ENCODE assay signal across 32 cellular contexts in the genomic region with DNA sequence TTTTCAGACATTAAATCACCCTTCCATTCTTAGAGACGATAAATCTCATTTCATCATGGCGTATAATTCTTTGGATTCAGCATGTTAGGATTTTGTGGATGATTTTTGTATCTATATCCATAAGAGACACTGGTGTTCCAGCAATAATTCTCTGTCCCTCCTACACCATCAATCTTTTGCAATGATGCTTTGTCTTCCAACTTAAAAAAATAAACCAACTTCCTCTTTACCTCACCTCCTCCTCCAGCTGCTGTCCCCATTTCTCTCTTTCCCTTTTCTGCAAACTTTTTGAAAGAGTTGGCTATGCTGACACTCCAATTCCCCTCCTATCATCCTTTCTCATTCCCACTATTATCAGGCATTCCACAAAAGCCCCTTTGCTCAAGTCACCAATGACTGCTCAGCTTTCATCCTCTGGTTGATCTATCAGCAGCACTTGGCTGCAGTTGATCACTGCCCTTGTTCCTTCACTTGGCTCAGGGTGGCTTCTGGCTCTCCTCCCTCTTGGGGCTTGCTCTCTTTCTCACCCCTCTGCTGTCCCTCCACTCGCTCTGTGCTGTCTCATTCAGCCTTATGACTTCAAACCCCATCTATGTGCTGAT.
DNase-seq lines count a peak whose midpoint lies in the region; ATAC-seq, FAIRE-seq and TF ChIP-seq lines count a peak whose summit lies in the region.
"Had no signal": no experiment of that assay in that cellular context is flagged by ENCODE, and none has a peak within 500 bp of the region (broad histone marks: within the 10 kb centered on the region; RNA-seq: fewer than 3 reads in every experiment).

No MANE protein-coding gene starts in this region.

- ATAC-seq in natural killer cell = no peak
- no peak for ATAC-seq in natural killer cell treated with Interleukin-12 subunit alpha and Interleukin-12 subunit beta and Interleukin-15 and Interleukin-18, amount 100 ng/mL, for 72 hours
- no peak for ATAC-seq in K562
- ATAC-seq: body of pancreas; gastrocnemius medialis; naive thymus-derived CD4-positive, alpha-beta T cell; sciatic nerve had no signal

- no peaks in the 10 kb centered on the region for H3K9me1 ChIP-seq in K562 (ENCODE audit: control insufficient read depth, insufficient read depth, low read length)

- H3K4me3 Mint-ChIP-seq in natural killer cell = no peak overlapping the region
- H3K4me3 Mint-ChIP-seq in natural killer cell treated with Interleukin-12 subunit alpha and Interleukin-12 subunit beta and Interleukin-15 and Interleukin-18, amount 100 ng/mL, for 72 hours = no peak overlapping the region
- no peak overlapping the region for H3K4me3 Mint-ChIP-seq in activated CD4-positive, alpha-beta T cell treated with anti-CD3 and anti-CD28 coated beads, Interleukin-2, amount 10 ng/mL, durations not matched to agents 7 days and 5 days
- H3K4me3 Mint-ChIP-seq: activated B cell treated with CpG ODN at 0.5 μM for 24 hours; activated T-helper 1 cell treated with anti-CD3 and anti-CD28 coated beads, Interleukin-12 subunit alpha, Interleukin-12 subunit beta, Interleukin-2, Interleukin-4 antibody, amounts not matched to agents 30 ng/mL and 10 ng/mL and 1 ng/mL, durations not matched to agents 14 hours and 24 hours and 36 hours; mesothelial cell of epicardium; naive thymus-derived CD4-positive, alpha-beta T cell had no signal

- no peak overlapping the region; the same call in 1 of the 2 replicates for H3K4me2 ChIP-seq in K562 (ENCODE audit: insufficient read depth, low read length)

- no peak overlapping the region for H3K27ac Mint-ChIP-seq in natural killer cell
- H3K27ac Mint-ChIP-seq in natural killer cell treated with Interleukin-12 subunit alpha and Interleukin-12 subunit beta and Interleukin-15 and Interleukin-18, amount 100 ng/mL, for 72 hours = no peak overlapping the region
- H3K27ac Mint-ChIP-seq in activated CD4-positive, alpha-beta T cell treated with anti-CD3 and anti-CD28 coated beads, Interleukin-2, amount 10 ng/mL, durations not matched to agents 7 days and 5 days = no peak overlapping the region
- H3K27ac Mint-ChIP-seq: activated B cell treated with CpG ODN at 0.5 μM for 24 hours; activated T-helper 1 cell treated with anti-CD3 and anti-CD28 coated beads, Interleukin-12 subunit alpha, Interleukin-12 subunit beta, Interleukin-2, Interleukin-4 antibody, amounts not matched to agents 30 ng/mL and 10 ng/mL and 1 ng/mL, durations not matched to agents 14 hours and 24 hours and 36 hours; mesothelial cell of epicardium; naive thymus-derived CD4-positive, alpha-beta T cell had no signal

- no peak overlapping the region; a peak in 2 of 4 replicates for H3K9ac ChIP-seq in K562 (ENCODE audit: insufficient read depth in 1 of 2, low read depth in 2 of 2, low read length in 2 of 2)

- in situ Hi-C loops in K562 (cut with MboI) = no loop called here

- peaks cover 4% of the 10 kb centered on the region for H3K9me3 ChIP-seq in K562 (replicated peaks; ENCODE audit: control insufficient read depth, insufficient read depth, low read depth, low read length)
- H3K9me3 ChIP-seq: body of pancreas, gastrocnemius medialis, Peyer's patch, prostate gland, stomach had no signal

- H3K4me3 ChIP-seq in NB4 (ENCODE audit: low read depth, low read length) (no peak overlapping the region), K562 (no peak overlapping the region)
- H3K4me3 ChIP-seq: body of pancreas, gastrocnemius medialis, Peyer's patch, prostate gland, stomach had no signal

- no peaks in the 10 kb centered on the region for H3K4me1 Mint-ChIP-seq in natural killer cell
- H3K4me1 Mint-ChIP-seq in natural killer cell treated with Interleukin-12 subunit alpha and Interleukin-12 subunit beta and Interleukin-15 and Interleukin-18, amount 100 ng/mL, for 72 hours (ENCODE audit: low read depth in 2 of 2) = no peaks in the 10 kb centered on the region
- no peaks in the 10 kb centered on the region for H3K4me1 Mint-ChIP-seq in activated CD4-positive, alpha-beta T cell treated with anti-CD3 and anti-CD28 coated beads, Interleukin-2, amount 10 ng/mL, durations not matched to agents 7 days and 5 days
- H3K4me1 Mint-ChIP-seq: activated B cell treated with CpG ODN at 0.5 μM for 24 hours had no signal

- H3K36me3 ChIP-seq in K562 (ENCODE audit: control insufficient read depth, insufficient read depth, low read length) = peaks cover 36% of the 10 kb centered on the region
- H3K36me3 ChIP-seq: gastrocnemius medialis, Peyer's patch, prostate gland, stomach had no signal

- no peak for TF ChIP-seq EP300 in K562 (IDR thresholded peaks at IDR 0.05; ENCODE audit: low read length)

- no peaks in the 10 kb centered on the region for H3K9me3 Mint-ChIP-seq in natural killer cell
- no peaks in the 10 kb centered on the region for H3K9me3 Mint-ChIP-seq in natural killer cell treated with Interleukin-12 subunit alpha and Interleukin-12 subunit beta and Interleukin-15 and Interleukin-18, amount 100 ng/mL, for 72 hours
- no peaks in the 10 kb centered on the region for H3K9me3 Mint-ChIP-seq in activated CD4-positive, alpha-beta T cell treated with anti-CD3 and anti-CD28 coated beads, Interleukin-2, amount 10 ng/mL, durations not matched to agents 7 days and 5 days
- H3K9me3 Mint-ChIP-seq: activated B cell treated with CpG ODN at 0.5 μM for 24 hours; activated T-helper 1 cell treated with anti-CD3 and anti-CD28 coated beads, Interleukin-12 subunit alpha, Interleukin-12 subunit beta, Interleukin-2, Interleukin-4 antibody, amounts not matched to agents 30 ng/mL and 10 ng/mL and 1 ng/mL, durations not matched to agents 14 hours and 24 hours and 36 hours; naive thymus-derived CD4-positive, alpha-beta T cell had no signal

- peaks cover 57% of the 10 kb centered on the region for H3K79me2 ChIP-seq in K562 (ENCODE audit: control insufficient read depth, insufficient read depth, low read length)

- no peaks in the 10 kb centered on the region for H3K27me3 ChIP-seq in K562 (ENCODE audit: control insufficient read depth in 2 of 2, insufficient read depth in 2 of 2, low read length in 2 of 2)
- H3K27me3 ChIP-seq: body of pancreas, gastrocnemius medialis, Peyer's patch had no signal

- CTCF ChIA-PET in K562 (lab: Yijun Ruan, JAX; ENCODE audit: low intra/inter-chr PET ratio) = no interaction called here
- CTCF ChIA-PET in activated CD4-positive, alpha-beta T cell treated with anti-CD3 and anti-CD28 coated beads, Interleukin-2, amount 10 ng/mL, durations not matched to agents 7 days and 5 days (lab: Charles Lee) = no interaction called here

- H4K20me1 ChIP-seq in K562 (replicated peaks; ENCODE audit: control insufficient read depth, insufficient read depth, low read length) = no peaks in the 10 kb centered on the region

- intact Hi-C loops in natural killer cell (cut with micrococcal nuclease) = no loop called here
- intact Hi-C loops in K562 (cut with micrococcal nuclease) = loop anchor here (5.0 kb wide), 1 partner anchor 43 kb away; no protein-coding TSS in a partner anchor

- no TSS peak for BruUV-seq in K562 (replicated peaks; lab: Mats Ljungman, UMichigan)

- 0 out of 2 replicates have a peak overlapping the region, but pooled peaks have one; percentile 12 for H2AFZ ChIP-seq in K562 (ENCODE audit: low read depth, low read length)

- peak overlapping the region; percentile 40 for H3K27ac ChIP-seq in K562 (ENCODE audit: extremely low read depth, low read depth, low read length)
- H3K27ac ChIP-seq: body of pancreas, gastrocnemius medialis, Peyer's patch, prostate gland, stomach had no signal

- TF ChIP-seq CTCF in natural killer cell (IDR thresholded peaks at IDR 0.05) (no peak), NB4 (IDR thresholded peaks at IDR 0.05; ENCODE audit: low read depth, low read length) (no peak), K562 (IDR thresholded peaks at IDR 0.05 in 2 of 3, conservative IDR thresholded peaks at IDR 0.05 in 1 of 3; ENCODE audit: insufficient read depth in 2 of 3, low read depth in 1 of 3, low read length in 3 of 3) (no peak)

- no peak for TF ChIP-seq POLR2A in NB4 (IDR thresholded peaks at IDR 0.05; ENCODE audit: extremely low read depth, insufficient read length)
- no peak for TF ChIP-seq POLR2A in K562 (conservative IDR thresholded peaks at IDR 0.05)

- POLR2A ChIA-PET in K562 (lab: Yijun Ruan, JAX) = interaction anchor here (0.7 to 1.5 kb wide), 4 partner anchors 8 to 20 kb away, joined by 3 read pairs; no protein-coding TSS in a partner anchor
- POLR2A ChIA-PET in activated CD4-positive, alpha-beta T cell treated with anti-CD3 and anti-CD28 coated beads, Interleukin-2, amount 10 ng/mL, durations not matched to agents 7 days and 5 days (lab: Charles Lee) = no interaction called here

- H3K36me3 Mint-ChIP-seq in natural killer cell = no peaks in the 10 kb centered on the region
- no peaks in the 10 kb centered on the region for H3K36me3 Mint-ChIP-seq in natural killer cell treated with Interleukin-12 subunit alpha and Interleukin-12 subunit beta and Interleukin-15 and Interleukin-18, amount 100 ng/mL, for 72 hours
- H3K36me3 Mint-ChIP-seq in activated CD4-positive, alpha-beta T cell treated with anti-CD3 and anti-CD28 coated beads, Interleukin-2, amount 10 ng/mL, durations not matched to agents 7 days and 5 days (ENCODE audit: low read depth) = no peaks in the 10 kb centered on the region
- H3K36me3 Mint-ChIP-seq: mesothelial cell of epicardium; naive thymus-derived CD4-positive, alpha-beta T cell had no signal

- peaks cover 71 to 84% of the 10 kb centered on the region in 2 experiments for H3K4me1 ChIP-seq in K562 (replicated peaks in 1 of 2; ENCODE audit: control insufficient read depth in 2 of 2, insufficient read depth in 2 of 2, low read length in 2 of 2)
- H3K4me1 ChIP-seq: body of pancreas, gastrocnemius medialis, Peyer's patch, prostate gland, stomach had no signal

- DNase-seq in natural killer cell (peak; percentile 1), NB4 (ENCODE audit: low read depth) (peak; percentile 40), K562 (ENCODE audit: extremely low read depth in 1 of 4, low spot score in 3 of 4) (no peak), dedifferentiated amniotic fluid mesenchymal stem cell (ENCODE audit: extremely low spot score) (no peak), NCI-H69 (lab: John Stamatoyannopoulos, UW) (no peak)
- DNase-seq in natural killer cell treated with Interleukin-12 subunit alpha and Interleukin-12 subunit beta and Interleukin-15 and Interleukin-18, amount 100 ng/mL, for 72 hours (ENCODE audit: low spot score) = no peak
- DNase-seq in activated CD4-positive, alpha-beta T cell treated with anti-CD3 and anti-CD28 coated beads, Interleukin-2, amount 10 ng/mL, durations not matched to agents 7 days and 5 days = no peak
- DNase-seq: activated B cell treated with CpG ODN at 0.5 μM for 24 hours; activated CD4-positive, alpha-beta T cell treated with anti-CD3 and anti-CD28 coated beads, Interleukin-2, amount 50 U/mL, for 4 hours; activated naive CD4-positive, alpha-beta T cell treated with anti-CD3 and anti-CD28 coated beads, Interleukin-2, amount 50 U/mL, for 16 hours; body of pancreas; cerebellar nuclear complex; COR-L47; DMS79; gastrocnemius medialis; naive thymus-derived CD4-positive, alpha-beta T cell; NCI-H1105 treated with DMSO at 0.1 percent for 48 hours; NCI-H1930; NCI-H524; nucleus accumbens; SHP77; stimulated activated CD4-positive, alpha-beta T cell treated with anti-CD3 and anti-CD28 coated beads, Interleukin-12 subunit alpha, Interleukin-12 subunit beta, amount 100 ng/mL, for 4 hours; stimulated activated CD4-positive, alpha-beta T cell treated with anti-CD3 and anti-CD28 coated beads, Interleukin-2, amount 100 ng/mL, for 48 hours; T1000 had no signal

- no peak for TF ChIP-seq RAD21 in K562 (CRISPR knock-in tag; conservative IDR thresholded peaks at IDR 0.05 in 1 of 2, IDR thresholded peaks at IDR 0.05 in 1 of 2)

- FAIRE-seq in K562 (lab: Jason Lieb, UNC) = no peak
- FAIRE-seq: G401.6, urothelium cell line had no signal

- 77% methylated on average over 3 of the region's 3 CpGs for WGBS in K562 (ENCODE audit: insufficient coverage, low coverage, missing lambda C conversion rate)

- peaks cover 8 to 24% of the 10 kb centered on the region in 2 donors for H3K27me3 Mint-ChIP-seq in natural killer cell (ENCODE audit: low read depth in 2 of 2)
- H3K27me3 Mint-ChIP-seq in natural killer cell treated with Interleukin-12 subunit alpha and Interleukin-12 subunit beta and Interleukin-15 and Interleukin-18, amount 100 ng/mL, for 72 hours = peaks cover 17 to 20% of the 10 kb centered on the region in 2 donors
- peaks cover 10% of the 10 kb centered on the region for H3K27me3 Mint-ChIP-seq in activated CD4-positive, alpha-beta T cell treated with anti-CD3 and anti-CD28 coated beads, Interleukin-2, amount 10 ng/mL, durations not matched to agents 7 days and 5 days

Comparison
In these comparisons a context has a peak if more than half of its experiments do, and no peak if none do; other contexts are left out.
1. DNase-seq: peak in natural killer cell (single experiment) and NB4 (single experiment); none in natural killer cell treated with Interleukin-12 subunit alpha and Interleukin-12 subunit beta and Interleukin-15 and Interleukin-18, amount 100 ng/mL, for 72 hours (single experiment), K562 (0 of 4), dedifferentiated amniotic fluid mesenchymal stem cell (single experiment), activated CD4-positive, alpha-beta T cell treated with anti-CD3 and anti-CD28 coated beads, Interleukin-2, amount 10 ng/mL, durations not matched to agents 7 days and 5 days (single experiment) and NCI-H69 (single experiment).